Comparison of ENCODE assay signal across 23 cellular contexts in the genomic region with DNA sequence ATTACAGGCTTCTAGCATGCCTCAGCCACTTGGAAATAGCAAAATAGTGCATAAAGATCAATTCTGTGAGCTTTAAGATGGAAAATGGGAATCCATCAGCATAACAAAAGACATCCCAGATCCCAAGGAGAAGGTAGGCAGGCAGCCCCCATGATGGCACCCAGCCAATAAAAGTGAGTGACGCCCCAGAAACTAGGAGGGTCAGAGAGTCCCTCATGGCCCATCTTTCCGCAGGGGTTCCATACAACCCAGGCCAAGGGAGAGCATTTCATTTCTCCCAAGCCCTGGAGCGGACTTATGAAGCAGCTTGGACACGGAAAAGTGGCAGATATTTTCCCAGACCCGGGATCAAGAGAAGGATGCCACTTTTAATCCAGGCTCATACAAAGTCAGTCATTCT.
"Had no signal": no experiment of that assay in that cellular context is flagged by ENCODE, and none has a peak within 500 bp of the region (broad histone marks: within the 10 kb centered on the region; RNA-seq: fewer than 3 reads in every experiment).

No MANE protein-coding gene starts in this region.

- DNase-seq: cortex of kidney; effector CD8-positive, alpha-beta T cell; gastrocnemius medialis; immature natural killer cell; left lung; lower lobe of right lung; midbrain; stimulated activated CD4-positive, alpha-beta T cell treated with anti-CD3 and anti-CD28 coated beads, Interleukin-4, amount 100 ng/mL, for 1 hour; stimulated activated CD8-positive, alpha-beta memory T cell treated with anti-CD3 and anti-CD28 coated beads, Interleukin-4, amount 100 ng/mL, for 48 hours; stimulated activated naive CD8-positive, alpha-beta T cell treated with anti-CD3 and anti-CD28 coated beads, Interleukin-15, Interleukin-2, amounts not matched to agents 100 U/mL and 50 U/mL, for 24 hours; tibial artery; upper lobe of left lung; uterus had no signal

- H3K9me3 Mint-ChIP-seq: immature natural killer cell; natural killer cell treated with Interleukin-12 subunit alpha and Interleukin-12 subunit beta and Interleukin-15 and Interleukin-18, amount 100 ng/mL, for 72 hours; stimulated activated effector memory CD8-positive, alpha-beta T cell treated with anti-CD3 and anti-CD28 coated beads, Interleukin-12 subunit alpha, Interleukin-12 subunit beta, amount 100 ng/mL, for 72 hours had no signal

- H3K4me3 ChIP-seq: dorsolateral prefrontal cortex, esophagus muscularis mucosa, gastrocnemius medialis, left lung, lower lobe of right lung, smooth muscle cell, suprapubic skin, tibial artery, upper lobe of left lung, uterus had no signal

- H3K27ac Mint-ChIP-seq: immature natural killer cell; memory B cell; natural killer cell treated with Interleukin-12 subunit alpha and Interleukin-12 subunit beta and Interleukin-15 and Interleukin-18, amount 100 ng/mL, for 72 hours; stimulated activated effector memory CD8-positive, alpha-beta T cell treated with anti-CD3 and anti-CD28 coated beads, Interleukin-12 subunit alpha, Interleukin-12 subunit beta, amount 100 ng/mL, for 72 hours had no signal

- H3K9me3 ChIP-seq: esophagus muscularis mucosa, gastrocnemius medialis, left lung, lower lobe of right lung, neutrophil, suprapubic skin, tibial artery, upper lobe of left lung, uterus had no signal

- H3K36me3 Mint-ChIP-seq: immature natural killer cell; natural killer cell treated with Interleukin-12 subunit alpha and Interleukin-12 subunit beta and Interleukin-15 and Interleukin-18, amount 100 ng/mL, for 72 hours; stimulated activated effector memory CD8-positive, alpha-beta T cell treated with anti-CD3 and anti-CD28 coated beads, Interleukin-12 subunit alpha, Interleukin-12 subunit beta, amount 100 ng/mL, for 72 hours had no signal

- H3K4me1 Mint-ChIP-seq: immature natural killer cell; stimulated activated effector memory CD8-positive, alpha-beta T cell treated with anti-CD3 and anti-CD28 coated beads, Interleukin-12 subunit alpha, Interleukin-12 subunit beta, amount 100 ng/mL, for 72 hours had no signal

- H3K27me3 ChIP-seq: dorsolateral prefrontal cortex, esophagus muscularis mucosa, gastrocnemius medialis, left lung, neutrophil, suprapubic skin, tibial artery, upper lobe of left lung, uterus had no signal

- ATAC-seq: gastrocnemius medialis; left lung; lower lobe of right lung; natural killer cell treated with Interleukin-12 subunit alpha and Interleukin-12 subunit beta and Interleukin-15 and Interleukin-18, amount 100 ng/mL, for 72 hours; stimulated activated effector memory CD8-positive, alpha-beta T cell treated with anti-CD3 and anti-CD28 coated beads, Interleukin-12 subunit alpha, Interleukin-12 subunit beta, amount 100 ng/mL, for 72 hours; stimulated activated naive CD8-positive, alpha-beta T cell treated with anti-CD3 and anti-CD28 coated beads, Interleukin-15, Interleukin-2, amounts not matched to agents 100 U/mL and 50 U/mL, for 24 hours had no signal

- H3K4me2 ChIP-seq: smooth muscle cell had no signal

- FAIRE-seq: endometrium had no signal

- H3K27ac ChIP-seq: epithelial cell of prostate, esophagus muscularis mucosa, gastrocnemius medialis, left lung, lower lobe of right lung, neutrophil, suprapubic skin, tibial artery, uterus had no signal

- H3K36me3 ChIP-seq: esophagus muscularis mucosa, gastrocnemius medialis, left lung, lower lobe of right lung, neutrophil, suprapubic skin, tibial artery, upper lobe of left lung, uterus had no signal

- H3K4me3 Mint-ChIP-seq: immature natural killer cell; memory B cell; natural killer cell treated with Interleukin-12 subunit alpha and Interleukin-12 subunit beta and Interleukin-15 and Interleukin-18, amount 100 ng/mL, for 72 hours; stimulated activated effector memory CD8-positive, alpha-beta T cell treated with anti-CD3 and anti-CD28 coated beads, Interleukin-12 subunit alpha, Interleukin-12 subunit beta, amount 100 ng/mL, for 72 hours had no signal

- H3K4me1 ChIP-seq: esophagus muscularis mucosa, gastrocnemius medialis, left lung, lower lobe of right lung, suprapubic skin, tibial artery, upper lobe of left lung, uterus had no signal
